1 cellular context compared by ENCODE assay signal in genomic region chr20:59938696-59939051, GRCh38.
TF ChIP-seq lines count a peak whose summit lies in the region.

No MANE protein-coding gene starts in this region.

TF ChIP-seq in HepG2, 621 proteins besides CTCF, POLR2A, EP300 and RAD21:
- TF ChIP-seq ARID3A (IDR thresholded peaks at IDR 0.05; ENCODE audit: low read depth, low read length): no peak
- no peak for TF ChIP-seq PBX2 (CRISPR knock-in tag; IDR thresholded peaks at IDR 0.05)
- no peak for TF ChIP-seq FLYWCH1 (CRISPR knock-in tag; IDR thresholded peaks at IDR 0.05)
- no peak for TF ChIP-seq MED1 (CRISPR knock-in tag; IDR thresholded peaks at IDR 0.05)
- no peak for TF ChIP-seq SMAD1 (CRISPR knock-in tag; IDR thresholded peaks at IDR 0.05; ENCODE audit: borderline replicate concordance, low read depth)
- TF ChIP-seq SAFB2 (CRISPR knock-in tag; IDR thresholded peaks at IDR 0.05; ENCODE audit: borderline replicate concordance, low read depth): no peak
- TF ChIP-seq SMAD3 (CRISPR knock-in tag; IDR thresholded peaks at IDR 0.05): no peak
- TF ChIP-seq ZSCAN20 (CRISPR knock-in tag; IDR thresholded peaks at IDR 0.05; ENCODE audit: borderline replicate concordance): no peak
- TF ChIP-seq ZNF543 (CRISPR knock-in tag; IDR thresholded peaks at IDR 0.05): no peak
- TF ChIP-seq DPF2 (CRISPR knock-in tag; IDR thresholded peaks at IDR 0.05; ENCODE audit: borderline replicate concordance, low read depth): no peak
- TF ChIP-seq ARHGAP35 (CRISPR knock-in tag; IDR thresholded peaks at IDR 0.05; ENCODE audit: borderline replicate concordance): no peak
- TF ChIP-seq ZEB1 (IDR thresholded peaks at IDR 0.05; ENCODE audit: insufficient replicate concordance, low read depth): no peak
- TF ChIP-seq HCFC1 (IDR thresholded peaks at IDR 0.05; ENCODE audit: low read depth, low read length): no peak
- no peak for TF ChIP-seq TCF7L2 (IDR thresholded peaks at IDR 0.05; ENCODE audit: low read depth, low read length)
- no peak for TF ChIP-seq ZNF354B (CRISPR knock-in tag; IDR thresholded peaks at IDR 0.05)
- no peak for TF ChIP-seq ZNF282 (IDR thresholded peaks at IDR 0.05; ENCODE audit: partially characterized antibody)
- TF ChIP-seq ZFP82 (CRISPR knock-in tag; IDR thresholded peaks at IDR 0.05; ENCODE audit: borderline replicate concordance): no peak
- TF ChIP-seq SNAPC4 (CRISPR knock-in tag; IDR thresholded peaks at IDR 0.05): no peak
TF ChIP-seq in HepG2: peak in this region for 0.
